ENCODE assay signal across 1 cellular context in the genomic region with DNA sequence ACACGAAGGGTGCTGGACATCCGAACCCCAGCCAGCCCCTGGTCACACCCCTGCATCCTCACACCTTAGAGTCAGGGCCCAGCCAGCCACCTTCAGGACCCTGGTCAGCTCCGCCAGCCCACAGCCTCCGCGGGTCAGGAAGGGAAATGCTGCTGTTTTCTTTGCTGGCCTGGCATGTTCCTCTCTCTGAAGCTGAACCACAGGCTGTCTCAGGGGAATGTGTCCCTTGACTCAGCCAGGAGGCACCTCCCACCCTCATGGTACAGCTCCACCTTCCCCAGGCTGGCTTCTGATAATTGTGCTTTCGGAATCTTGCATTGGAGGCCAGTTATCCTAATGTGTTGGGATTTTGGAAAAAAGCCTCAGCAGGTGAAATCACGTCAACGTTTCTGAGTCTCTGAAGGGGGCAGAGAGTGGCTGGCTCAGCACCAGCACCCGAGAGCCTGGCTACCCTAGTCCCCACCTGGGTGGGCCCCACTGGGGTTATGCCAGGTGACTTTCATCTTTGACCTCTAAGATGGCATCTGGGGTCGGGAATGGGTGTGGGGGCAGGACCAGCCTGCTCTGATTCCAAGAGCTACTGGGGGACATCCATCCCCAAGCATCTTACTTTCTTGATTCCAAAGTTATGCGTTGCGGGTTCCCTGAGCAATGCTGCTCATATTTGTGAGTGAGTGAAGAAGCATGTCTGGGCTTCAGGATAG.
TF ChIP-seq lines count a peak whose summit lies in the region.

No MANE protein-coding gene starts in this region.

TF ChIP-seq in K562, 482 proteins besides CTCF, POLR2A, EP300 and RAD21:
- TF ChIP-seq, protein P1, sequence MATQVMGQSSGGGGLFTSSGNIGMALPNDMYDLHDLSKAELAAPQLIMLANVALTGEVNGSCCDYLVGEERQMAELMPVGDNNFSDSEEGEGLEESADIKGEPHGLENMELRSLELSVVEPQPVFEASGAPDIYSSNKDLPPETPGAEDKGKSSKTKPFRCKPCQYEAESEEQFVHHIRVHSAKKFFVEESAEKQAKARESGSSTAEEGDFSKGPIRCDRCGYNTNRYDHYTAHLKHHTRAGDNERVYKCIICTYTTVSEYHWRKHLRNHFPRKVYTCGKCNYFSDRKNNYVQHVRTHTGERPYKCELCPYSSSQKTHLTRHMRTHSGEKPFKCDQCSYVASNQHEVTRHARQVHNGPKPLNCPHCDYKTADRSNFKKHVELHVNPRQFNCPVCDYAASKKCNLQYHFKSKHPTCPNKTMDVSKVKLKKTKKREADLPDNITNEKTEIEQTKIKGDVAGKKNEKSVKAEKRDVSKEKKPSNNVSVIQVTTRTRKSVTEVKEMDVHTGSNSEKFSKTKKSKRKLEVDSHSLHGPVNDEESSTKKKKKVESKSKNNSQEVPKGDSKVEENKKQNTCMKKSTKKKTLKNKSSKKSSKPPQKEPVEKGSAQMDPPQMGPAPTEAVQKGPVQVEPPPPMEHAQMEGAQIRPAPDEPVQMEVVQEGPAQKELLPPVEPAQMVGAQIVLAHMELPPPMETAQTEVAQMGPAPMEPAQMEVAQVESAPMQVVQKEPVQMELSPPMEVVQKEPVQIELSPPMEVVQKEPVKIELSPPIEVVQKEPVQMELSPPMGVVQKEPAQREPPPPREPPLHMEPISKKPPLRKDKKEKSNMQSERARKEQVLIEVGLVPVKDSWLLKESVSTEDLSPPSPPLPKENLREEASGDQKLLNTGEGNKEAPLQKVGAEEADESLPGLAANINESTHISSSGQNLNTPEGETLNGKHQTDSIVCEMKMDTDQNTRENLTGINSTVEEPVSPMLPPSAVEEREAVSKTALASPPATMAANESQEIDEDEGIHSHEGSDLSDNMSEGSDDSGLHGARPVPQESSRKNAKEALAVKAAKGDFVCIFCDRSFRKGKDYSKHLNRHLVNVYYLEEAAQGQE (CRISPR knock-in tag; IDR thresholded peaks at IDR 0.05; ENCODE audit: low read depth): peak; percentile 89
- TF ChIP-seq MIER1 (IDR thresholded peaks at IDR 0.05; ENCODE audit: low read depth) (peak; percentile 80), GATA2 (CRISPR knock-in tag; IDR thresholded peaks at IDR 0.05) (no peak), ZNF253 (CRISPR knock-in tag; conservative IDR thresholded peaks at IDR 0.05) (no peak), EHMT2 (IDR thresholded peaks at IDR 0.05) (peak; percentile 92)
- TF ChIP-seq, protein P2, sequence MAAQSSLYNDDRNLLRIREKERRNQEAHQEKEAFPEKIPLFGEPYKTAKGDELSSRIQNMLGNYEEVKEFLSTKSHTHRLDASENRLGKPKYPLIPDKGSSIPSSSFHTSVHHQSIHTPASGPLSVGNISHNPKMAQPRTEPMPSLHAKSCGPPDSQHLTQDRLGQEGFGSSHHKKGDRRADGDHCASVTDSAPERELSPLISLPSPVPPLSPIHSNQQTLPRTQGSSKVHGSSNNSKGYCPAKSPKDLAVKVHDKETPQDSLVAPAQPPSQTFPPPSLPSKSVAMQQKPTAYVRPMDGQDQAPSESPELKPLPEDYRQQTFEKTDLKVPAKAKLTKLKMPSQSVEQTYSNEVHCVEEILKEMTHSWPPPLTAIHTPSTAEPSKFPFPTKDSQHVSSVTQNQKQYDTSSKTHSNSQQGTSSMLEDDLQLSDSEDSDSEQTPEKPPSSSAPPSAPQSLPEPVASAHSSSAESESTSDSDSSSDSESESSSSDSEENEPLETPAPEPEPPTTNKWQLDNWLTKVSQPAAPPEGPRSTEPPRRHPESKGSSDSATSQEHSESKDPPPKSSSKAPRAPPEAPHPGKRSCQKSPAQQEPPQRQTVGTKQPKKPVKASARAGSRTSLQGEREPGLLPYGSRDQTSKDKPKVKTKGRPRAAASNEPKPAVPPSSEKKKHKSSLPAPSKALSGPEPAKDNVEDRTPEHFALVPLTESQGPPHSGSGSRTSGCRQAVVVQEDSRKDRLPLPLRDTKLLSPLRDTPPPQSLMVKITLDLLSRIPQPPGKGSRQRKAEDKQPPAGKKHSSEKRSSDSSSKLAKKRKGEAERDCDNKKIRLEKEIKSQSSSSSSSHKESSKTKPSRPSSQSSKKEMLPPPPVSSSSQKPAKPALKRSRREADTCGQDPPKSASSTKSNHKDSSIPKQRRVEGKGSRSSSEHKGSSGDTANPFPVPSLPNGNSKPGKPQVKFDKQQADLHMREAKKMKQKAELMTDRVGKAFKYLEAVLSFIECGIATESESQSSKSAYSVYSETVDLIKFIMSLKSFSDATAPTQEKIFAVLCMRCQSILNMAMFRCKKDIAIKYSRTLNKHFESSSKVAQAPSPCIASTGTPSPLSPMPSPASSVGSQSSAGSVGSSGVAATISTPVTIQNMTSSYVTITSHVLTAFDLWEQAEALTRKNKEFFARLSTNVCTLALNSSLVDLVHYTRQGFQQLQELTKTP (IDR thresholded peaks at IDR 0.05; ENCODE audit: low read depth in 1 of 2, partially characterized antibody in 2 of 2): peak in 1 of 2 experiments; percentile 26
